In the genomic region with DNA sequence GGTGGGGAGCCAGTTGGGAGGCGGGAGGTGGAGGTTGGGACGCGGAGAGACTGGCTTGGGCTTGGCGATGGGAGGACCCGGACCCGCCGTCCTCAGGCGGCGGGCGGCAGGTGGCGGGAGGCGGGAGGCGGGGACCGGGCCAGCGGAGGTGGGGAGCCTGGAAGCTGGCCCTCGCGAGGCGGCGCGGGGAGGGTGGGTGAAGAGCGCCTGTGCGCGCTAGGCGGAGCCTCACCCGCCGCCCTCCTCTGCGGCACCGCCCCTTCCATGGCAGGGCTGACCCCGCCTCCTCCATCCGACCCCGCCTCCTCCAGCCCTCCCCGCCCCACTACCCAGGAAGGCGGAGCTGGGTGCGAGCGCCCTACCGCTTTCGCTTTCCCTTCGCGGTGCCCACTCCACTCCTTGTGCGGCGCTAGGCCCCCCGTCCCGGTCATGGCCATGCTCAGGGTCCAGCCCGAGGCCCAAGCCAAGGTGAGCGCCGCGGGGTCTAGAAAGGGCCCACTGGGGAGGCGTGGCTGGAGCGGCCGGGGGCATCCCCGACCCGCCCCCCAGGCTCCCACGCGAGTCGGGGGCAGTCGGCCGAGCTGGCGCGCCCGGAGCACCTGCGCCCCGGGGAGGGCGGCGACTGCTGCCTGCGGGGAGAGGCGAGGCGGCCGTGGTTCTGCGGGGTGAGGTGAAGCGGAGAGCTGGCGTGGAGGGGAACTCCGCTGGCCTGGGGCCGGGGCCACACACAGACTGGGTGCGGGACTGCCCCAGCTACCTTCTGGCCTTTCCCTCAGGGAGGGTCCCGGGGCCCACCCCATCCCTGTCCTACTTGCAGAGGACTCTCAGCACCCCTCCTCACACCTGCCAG, we compare ENCODE assay signal across 7 cellular contexts. TPM values are rescaled to one million over a fixed set of nuclear protein-coding genes. Genes with fewer than 3 reads are reported as not detected.
DNase-seq lines count a peak whose midpoint lies in the region; ATAC-seq, FAIRE-seq and TF ChIP-seq lines count a peak whose summit lies in the region.

Gene PSME1, plus strand, starts transcription at position 361 of the 850 bp plus-strand sequence. Its CDS starts 69 bp downstream, at position 430.

- TF ChIP-seq CTCF in astrocyte (IDR thresholded peaks at IDR 0.05; ENCODE audit: insufficient read depth, low read depth, low read length) (no peak), retinal pigment epithelial cell (conservative IDR thresholded peaks at IDR 0.05; ENCODE audit: low read depth, low read length) (no peak)

- FAIRE-seq in astrocyte (lab: Jason Lieb, UNC): no peak

- H3K36me3 ChIP-seq in astrocyte (ENCODE audit: insufficient read depth, low read length): peaks cover 8% of the 10 kb centered on the region

- H3K79me2 ChIP-seq in astrocyte (ENCODE audit: insufficient read depth, low read length): peaks cover 34% of the 10 kb centered on the region

- H3K27ac Mint-ChIP-seq in astrocyte (ENCODE audit: unreplicated experiment): no peak within 1 kb of the TSS

- H3K36me3 Mint-ChIP-seq in astrocyte (ENCODE audit: low read depth, unreplicated experiment): peaks cover 21% of the 10 kb centered on the region

- H2AFZ ChIP-seq in astrocyte (ENCODE audit: low read depth, low read length): peak within 1 kb of the TSS; percentile 92

- H3K4me3 Mint-ChIP-seq in astrocyte (ENCODE audit: unreplicated experiment): peak within 1 kb of the TSS; percentile 86

- H3K9ac ChIP-seq in astrocyte (ENCODE audit: low read length): peak within 1 kb of the TSS; percentile 89

- peak; percentile 86 to 93 for DNase-seq in NCI-H1930 (lab: John Stamatoyannopoulos, UW)
- DNase-seq in T-helper 22 cell (ENCODE audit: low read depth): peak; percentile 85
- DNase-seq in astrocyte (ENCODE audit: low read depth): peak; percentile 67
- DNase-seq in hepatic stellate cell (ENCODE audit: low spot score): peak; percentile 96
- DNase-seq in retinal pigment epithelial cell (ENCODE audit: low read depth): peak; percentile 56

- no peaks in the 10 kb centered on the region for H3K27me3 ChIP-seq in astrocyte (ENCODE audit: insufficient read depth, low read length)

- peak; percentile 86 for ATAC-seq in GM18502 (IDR thresholded peaks at IDR 0.05; ENCODE audit: poor library complexity, unreplicated experiment)
- ATAC-seq in HG02943 (IDR thresholded peaks at IDR 0.05; ENCODE audit: low read depth, unreplicated experiment): peak; percentile 79

- H3K4me1 ChIP-seq in astrocyte (ENCODE audit: insufficient read depth, low read length): peaks cover 9% of the 10 kb centered on the region

- H3K4me3 ChIP-seq in astrocyte (ENCODE audit: insufficient read depth, low read depth, low read length): peak within 1 kb of the TSS; percentile 74
- peak within 1 kb of the TSS; percentile 75 for H3K4me3 ChIP-seq in retinal pigment epithelial cell (ENCODE audit: low read length)

- peak within 1 kb of the TSS; percentile 89 for H3K4me2 ChIP-seq in astrocyte (ENCODE audit: low read length)

- H3K9me3 Mint-ChIP-seq in astrocyte (ENCODE audit: unreplicated experiment): no peaks in the 10 kb centered on the region

- H4K20me1 ChIP-seq in astrocyte (ENCODE audit: insufficient read depth, low read length): peaks cover 16% of the 10 kb centered on the region

- H3K27me3 Mint-ChIP-seq in astrocyte (ENCODE audit: low read depth, unreplicated experiment): peaks cover 3% of the 10 kb centered on the region

- H3K4me1 Mint-ChIP-seq in astrocyte (ENCODE audit: low read depth, unreplicated experiment): peaks cover 19% of the 10 kb centered on the region

- H3K9me3 ChIP-seq in astrocyte (ENCODE audit: insufficient read depth, low read depth, low read length): no peaks in the 10 kb centered on the region

- peak within 1 kb of the TSS; percentile 66 for H3K27ac ChIP-seq in astrocyte (ENCODE audit: low read depth, low read length)

RNA-seq across cellular contexts. Expression of gene PSME1, which starts in this region (rescaled TPM):
- 116 and 122 TPM in 2 replicates for total RNA-seq in astrocyte

Comparison
In these comparisons a context has a peak if more than half of its experiments do, and no peak if none do; other contexts are left out.
1. Peak in every context shown above with its lines: DNase-seq, ATAC-seq, H3K4me3 ChIP-seq and H3K27ac ChIP-seq.